In the genomic region with DNA sequence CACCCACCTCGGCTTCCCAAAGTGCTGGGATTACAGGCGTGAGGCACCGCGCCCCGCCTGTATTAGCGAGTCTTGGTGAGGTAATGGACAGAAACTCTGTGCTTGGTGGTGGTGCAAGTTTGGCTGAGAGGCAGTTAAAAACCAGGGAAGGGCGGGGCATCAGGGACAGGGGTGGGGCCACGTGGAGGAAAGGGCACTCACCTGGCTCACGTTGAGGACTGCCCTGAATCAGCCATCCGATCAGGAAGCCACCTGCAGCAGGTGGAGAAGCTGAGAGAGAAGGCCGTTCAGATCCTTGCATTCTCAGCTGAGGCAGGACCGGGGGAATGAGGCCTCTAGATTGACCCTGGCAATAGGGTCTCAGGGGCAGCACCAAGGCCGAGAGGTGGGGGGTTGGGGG, we compare ENCODE assay signal across 18 cellular contexts. TPM values are rescaled to one million over a fixed set of nuclear protein-coding genes. Genes with fewer than 3 reads are reported as not detected.
DNase-seq lines count a peak whose midpoint lies in the region; ATAC-seq and TF ChIP-seq lines count a peak whose summit lies in the region.
"Had no signal": no experiment of that assay in that cellular context is flagged by ENCODE, and none has a peak within 500 bp of the region (broad histone marks: within the 10 kb centered on the region; RNA-seq: fewer than 3 reads in every experiment).

No MANE protein-coding gene starts in this region.

- TF ChIP-seq CTCF in progenitor cell of endocrine pancreas (IDR thresholded peaks at IDR 0.05; ENCODE audit: unreplicated experiment): no peak

- TF ChIP-seq RAD21 in Ishikawa (IDR thresholded peaks at IDR 0.05; ENCODE audit: low read depth): no peak

- H3K9me3 Mint-ChIP-seq in progenitor cell of endocrine pancreas (ENCODE audit: low read depth): peaks cover 8% of the 10 kb centered on the region
- H3K9me3 Mint-ChIP-seq: CD8-positive, alpha-beta T cell had no signal

- H3K4me1 Mint-ChIP-seq in progenitor cell of endocrine pancreas (ENCODE audit: low read depth): peaks cover 18% of the 10 kb centered on the region
- H3K4me1 Mint-ChIP-seq: CD14-positive monocyte had no signal

- ATAC-seq in esophagus mucosa: peak; percentile 29
- ATAC-seq: CD8-positive, alpha-beta T cell had no signal

- H3K4me3 Mint-ChIP-seq in progenitor cell of endocrine pancreas (ENCODE audit: low read depth): no peak overlapping the region
- H3K4me3 Mint-ChIP-seq: CD14-positive monocyte; CD8-positive, alpha-beta T cell; H9 had no signal

- DNase-seq in DMS53 (lab: John Stamatoyannopoulos, UW) (peak; percentile 16), DMS53 treated with DMSO at 0.1 percent for 48 hours (lab: John Stamatoyannopoulos, UW; ENCODE audit: unreplicated experiment) (no peak), progenitor cell of endocrine pancreas (ENCODE audit: low spot score, unreplicated experiment) (no peak), DMS153 (lab: John Stamatoyannopoulos, UW) (no peak), SHP77 (lab: John Stamatoyannopoulos, UW) (no peak), NCI-H1436 treated with DMSO at 0.1 percent for 48 hours (lab: John Stamatoyannopoulos, UW) (no peak)
- DNase-seq: CD8-positive, alpha-beta T cell; COR-L47; DMS79 treated with DMSO at 0.1 percent for 48 hours; EL; GM23248; H9; IMR-90 had no signal

- H3K27me3 Mint-ChIP-seq in progenitor cell of endocrine pancreas: peaks cover 34% of the 10 kb centered on the region

- no peaks in the 10 kb centered on the region for H3K36me3 Mint-ChIP-seq in progenitor cell of endocrine pancreas (ENCODE audit: insufficient read depth)
- H3K36me3 Mint-ChIP-seq: CD14-positive monocyte; CD8-positive, alpha-beta T cell had no signal

- no peak for TF ChIP-seq EP300 in Ishikawa (IDR thresholded peaks at IDR 0.05; ENCODE audit: borderline replicate concordance)

- H3K27ac Mint-ChIP-seq in progenitor cell of endocrine pancreas: peak overlapping the region; percentile 24
- H3K27ac Mint-ChIP-seq: CD14-positive monocyte; CD8-positive, alpha-beta T cell; H9 had no signal

TF ChIP-seq in Ishikawa, 13 proteins besides CTCF, POLR2A, EP300 and RAD21:
- no peak for TF ChIP-seq EGR1 (IDR thresholded peaks at IDR 0.05)
- peak; percentile 34; the same call in 1 of the 2 replicates for TF ChIP-seq USF1 (IDR thresholded peaks at IDR 0.05)

RNA-seq across cellular contexts. Expression of gene CHRM1, which starts 12.1 kb away (rescaled TPM):
- total RNA-seq in esophagus mucosa (not detected), progenitor cell of endocrine pancreas (0.62 and 0.67 TPM in 2 replicates)
- total RNA-seq: CD8-positive, alpha-beta T cell; GM23248; H9; IMR-90 had no signal

RNA-seq across cellular contexts. Expression of gene SLC22A6, which starts 51.5 kb away (rescaled TPM):
- total RNA-seq in esophagus mucosa (not detected), progenitor cell of endocrine pancreas (not detected in 2 replicates)
- total RNA-seq: A673; CD8-positive, alpha-beta T cell; GM23248; H9; HT-29; IMR-90 had no signal

RNA-seq across cellular contexts. Expression of gene SLC3A2, which starts 52.6 kb away (rescaled TPM):
- total RNA-seq in esophagus mucosa: 233 TPM
- 140 and 180 TPM in 2 replicates for total RNA-seq in progenitor cell of endocrine pancreas
